ENCODE assay signal across 1 cellular context in genomic region chr12:47885012-47885501, GRCh38.
TF ChIP-seq lines count a peak whose summit lies in the region.

No MANE protein-coding gene starts in this region.

TF ChIP-seq in K562, 482 proteins besides CTCF, POLR2A, EP300 and RAD21 (continued from another document and continues in another):
- no peak for TF ChIP-seq CREB3 (tag; conservative IDR thresholded peaks at IDR 0.05; ENCODE audit: low read depth)
- TF ChIP-seq KDM4B (IDR thresholded peaks at IDR 0.05; ENCODE audit: borderline replicate concordance in 2 of 2, low read depth in 1 of 2): no peak
- no peak for TF ChIP-seq TEAD4 (IDR thresholded peaks at IDR 0.05; ENCODE audit: low read length)
- TF ChIP-seq TEAD4 (CRISPR knock-in tag; IDR thresholded peaks at IDR 0.05; ENCODE audit: borderline replicate concordance): no peak
- TF ChIP-seq NR2C2 (CRISPR knock-in tag; IDR thresholded peaks at IDR 0.05): no peak
- peak; percentile 59; the same call in 1 of the 2 replicates for TF ChIP-seq NR2C2 (tag; IDR thresholded peaks at IDR 0.05)
- no peak for TF ChIP-seq HNRNPL (IDR thresholded peaks at IDR 0.05; ENCODE audit: low read depth, low read length)
- TF ChIP-seq POLR2H (tag; IDR thresholded peaks at IDR 0.05; ENCODE audit: low read depth): no peak
- no peak for TF ChIP-seq SAFB2 (IDR thresholded peaks at IDR 0.05; ENCODE audit: borderline replicate concordance, low read depth, low read length, severe bottlenecking)
- TF ChIP-seq EP400 (IDR thresholded peaks at IDR 0.05): no peak
- TF ChIP-seq MEF2A (IDR thresholded peaks at IDR 0.05; ENCODE audit: control insufficient read depth, low read depth, low read length): no peak
- TF ChIP-seq SRSF7 (optimal IDR thresholded peaks at IDR 0.05; ENCODE audit: low read depth, low read length): no peak
- TF ChIP-seq FOXJ2 (tag; IDR thresholded peaks at IDR 0.05): no peak
- no peak for TF ChIP-seq PHF8 (IDR thresholded peaks at IDR 0.05; ENCODE audit: borderline replicate concordance, low read length)
- peak; percentile 84 for TF ChIP-seq TCF7 (IDR thresholded peaks at IDR 0.05; ENCODE audit: borderline replicate concordance)
- no peak for TF ChIP-seq TFAP4 (CRISPR knock-in tag; IDR thresholded peaks at IDR 0.05; ENCODE audit: borderline replicate concordance)
- no peak for TF ChIP-seq BACH1 (tag; IDR thresholded peaks at IDR 0.05)
- peak; percentile 90 for TF ChIP-seq ESRRA (IDR thresholded peaks at IDR 0.05; ENCODE audit: borderline replicate concordance, low read depth)
- no peak for TF ChIP-seq MBD2 (IDR thresholded peaks at IDR 0.05; ENCODE audit: borderline replicate concordance, low read depth)
- TF ChIP-seq DLX4 (CRISPR knock-in tag; IDR thresholded peaks at IDR 0.05): no peak
- no peak for TF ChIP-seq BCL6 (CRISPR knock-in tag; IDR thresholded peaks at IDR 0.05)
- no peak for TF ChIP-seq KHSRP (IDR thresholded peaks at IDR 0.05)
- no peak for TF ChIP-seq TRIM24 (IDR thresholded peaks at IDR 0.05)
- no peak for TF ChIP-seq NR2C1 (IDR thresholded peaks at IDR 0.05)
- TF ChIP-seq NR2C1 (tag; IDR thresholded peaks at IDR 0.05): peak; percentile 57
- TF ChIP-seq ZBTB2 (IDR thresholded peaks at IDR 0.05): no peak
- TF ChIP-seq ZNF778 (CRISPR knock-in tag; IDR thresholded peaks at IDR 0.05): no peak
- TF ChIP-seq ZNF280B (CRISPR knock-in tag; IDR thresholded peaks at IDR 0.05): no peak
- TF ChIP-seq ZNF133 (CRISPR knock-in tag; IDR thresholded peaks at IDR 0.05): no peak
- peak; percentile 88 for TF ChIP-seq SMAD4 (CRISPR knock-in tag; conservative IDR thresholded peaks at IDR 0.05)
- TF ChIP-seq CREM (IDR thresholded peaks at IDR 0.05; ENCODE audit: low read depth): peak; percentile 62
- no peak for TF ChIP-seq HMGXB4 (CRISPR knock-in tag; IDR thresholded peaks at IDR 0.05)
- peak; percentile 28; the same call in 1 of the 2 replicates for TF ChIP-seq FOSL1 (tag; conservative IDR thresholded peaks at IDR 0.05)
- no peak for TF ChIP-seq U2AF1 (optimal IDR thresholded peaks at IDR 0.05; ENCODE audit: low read depth, low read length)
- TF ChIP-seq SIX5 (IDR thresholded peaks at IDR 0.05; ENCODE audit: borderline replicate concordance in 1 of 2, insufficient read depth in 1 of 2, low read depth in 1 of 2, low read length in 2 of 2): no peak
- TF ChIP-seq RBFOX2 (IDR thresholded peaks at IDR 0.05; ENCODE audit: low read depth, low read length): no peak
- TF ChIP-seq CLOCK (CRISPR knock-in tag; IDR thresholded peaks at IDR 0.05; ENCODE audit: borderline replicate concordance): no peak
- TF ChIP-seq ZKSCAN8 (CRISPR knock-in tag; IDR thresholded peaks at IDR 0.05): no peak
- TF ChIP-seq ZMIZ1 (IDR thresholded peaks at IDR 0.05; ENCODE audit: low read depth in 2 of 2, low read length in 2 of 2): no peak
- TF ChIP-seq CCAR2 (IDR thresholded peaks at IDR 0.05; ENCODE audit: low read depth, low read length): no peak
- no peak for TF ChIP-seq SRSF3 (IDR thresholded peaks at IDR 0.05; ENCODE audit: insufficient read depth, low read length)
- TF ChIP-seq ZNF318 (IDR thresholded peaks at IDR 0.05; ENCODE audit: borderline replicate concordance in 1 of 2, low read depth in 1 of 2): no peak
- TF ChIP-seq RUNX1 (IDR thresholded peaks at IDR 0.05; ENCODE audit: low read depth): no peak
